ENCODE assay signal across 1 cellular context in the genomic region with DNA sequence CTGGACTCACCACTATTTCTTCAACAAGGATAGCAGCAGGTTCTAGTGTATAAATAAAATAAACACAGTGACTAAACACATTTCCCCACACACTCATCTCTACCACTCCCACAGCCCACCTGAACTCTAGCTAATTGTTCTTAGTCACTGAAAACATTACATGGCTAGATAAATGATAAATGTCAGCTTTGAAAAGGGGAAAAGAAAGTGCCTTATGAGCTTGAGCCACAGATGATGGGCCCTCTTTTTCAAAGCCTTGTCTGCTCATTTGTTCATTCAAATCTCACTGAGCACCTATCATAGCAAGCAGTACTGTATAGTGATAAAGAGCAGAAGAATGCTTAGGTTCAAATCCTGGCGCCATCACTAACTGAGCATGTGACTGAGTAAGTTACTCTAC.
TF ChIP-seq lines count a peak whose summit lies in the region.

No MANE protein-coding gene starts in this region.

TF ChIP-seq in K562, 482 proteins besides CTCF, POLR2A, EP300 and RAD21 (continued from another document):
- TF ChIP-seq NFE2 (IDR thresholded peaks at IDR 0.05; ENCODE audit: low read depth) (peak; percentile 44; the same call in 1 of the 2 replicates), ZNF124 (CRISPR knock-in tag; IDR thresholded peaks at IDR 0.05) (no peak), SOX6 (IDR thresholded peaks at IDR 0.05) (peak; percentile 56; the same call in 1 of the 2 replicates), MCM7 (IDR thresholded peaks at IDR 0.05) (no peak), C11orf30 (IDR thresholded peaks at IDR 0.05; ENCODE audit: low read depth) (peak; percentile 43; the same call in 1 of the 2 replicates), XRCC3 (IDR thresholded peaks at IDR 0.05) (no peak), MBD2 (IDR thresholded peaks at IDR 0.05; ENCODE audit: borderline replicate concordance, low read depth) (no peak), ARHGAP35 (IDR thresholded peaks at IDR 0.05; ENCODE audit: partially characterized antibody) (no peak), GTF2F1 (IDR thresholded peaks at IDR 0.05; ENCODE audit: low read depth, low read length) (no peak), NR3C1 (CRISPR knock-in tag; IDR thresholded peaks at IDR 0.05) (no peak), FOSL1 (tag; conservative IDR thresholded peaks at IDR 0.05) (0 out of 2 replicates have a peak, but pooled peaks have one; percentile 12), DPF2 (IDR thresholded peaks at IDR 0.05) (peak; percentile 66), ZNF830 (CRISPR knock-in tag; IDR thresholded peaks at IDR 0.05) (no peak), BCOR (IDR thresholded peaks at IDR 0.05) (no peak), CBFA2T3 (IDR thresholded peaks at IDR 0.05) (0 out of 2 replicates have a peak, but pooled peaks have one; percentile 14), SRSF1 (IDR thresholded peaks at IDR 0.05; ENCODE audit: low read depth, low read length) (no peak), NRF1 (conservative IDR thresholded peaks at IDR 0.05 in 1 of 2, IDR thresholded peaks at IDR 0.05 in 1 of 2) (no peak), KLF10 (CRISPR knock-in tag; IDR thresholded peaks at IDR 0.05) (no peak), MYBL2 (IDR thresholded peaks at IDR 0.05; ENCODE audit: low read depth) (peak; percentile 81), MYBL2 (CRISPR knock-in tag; IDR thresholded peaks at IDR 0.05; ENCODE audit: borderline replicate concordance) (no peak), RAD51 (IDR thresholded peaks at IDR 0.05; ENCODE audit: borderline replicate concordance, low read depth) (no peak), FOXM1 (IDR thresholded peaks at IDR 0.05; ENCODE audit: low read depth) (peak; percentile 72; the same call in 1 of the 2 replicates), FOXM1 (CRISPR knock-in tag; IDR thresholded peaks at IDR 0.05; ENCODE audit: low read depth) (no peak), NFYB (IDR thresholded peaks at IDR 0.05; ENCODE audit: extremely low read depth, insufficient read length) (peak; percentile 10), ZNF165 (CRISPR knock-in tag; IDR thresholded peaks at IDR 0.05; ENCODE audit: borderline replicate concordance) (no peak)
- TF ChIP-seq, protein P1, sequence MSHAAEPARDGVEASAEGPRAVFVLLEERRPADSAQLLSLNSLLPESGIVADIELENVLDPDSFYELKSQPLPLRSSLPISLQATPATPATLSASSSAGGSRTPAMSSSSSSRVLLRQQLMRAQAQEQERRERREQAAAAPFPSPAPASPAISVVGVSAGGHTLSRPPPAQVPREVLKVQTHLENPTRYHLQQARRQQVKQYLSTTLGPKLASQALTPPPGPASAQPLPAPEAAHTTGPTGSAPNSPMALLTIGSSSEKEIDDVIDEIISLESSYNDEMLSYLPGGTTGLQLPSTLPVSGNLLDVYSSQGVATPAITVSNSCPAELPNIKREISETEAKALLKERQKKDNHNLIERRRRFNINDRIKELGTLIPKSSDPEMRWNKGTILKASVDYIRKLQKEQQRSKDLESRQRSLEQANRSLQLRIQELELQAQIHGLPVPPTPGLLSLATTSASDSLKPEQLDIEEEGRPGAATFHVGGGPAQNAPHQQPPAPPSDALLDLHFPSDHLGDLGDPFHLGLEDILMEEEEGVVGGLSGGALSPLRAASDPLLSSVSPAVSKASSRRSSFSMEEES (CRISPR knock-in tag; IDR thresholded peaks at IDR 0.05): no peak
- TF ChIP-seq, protein P2, sequence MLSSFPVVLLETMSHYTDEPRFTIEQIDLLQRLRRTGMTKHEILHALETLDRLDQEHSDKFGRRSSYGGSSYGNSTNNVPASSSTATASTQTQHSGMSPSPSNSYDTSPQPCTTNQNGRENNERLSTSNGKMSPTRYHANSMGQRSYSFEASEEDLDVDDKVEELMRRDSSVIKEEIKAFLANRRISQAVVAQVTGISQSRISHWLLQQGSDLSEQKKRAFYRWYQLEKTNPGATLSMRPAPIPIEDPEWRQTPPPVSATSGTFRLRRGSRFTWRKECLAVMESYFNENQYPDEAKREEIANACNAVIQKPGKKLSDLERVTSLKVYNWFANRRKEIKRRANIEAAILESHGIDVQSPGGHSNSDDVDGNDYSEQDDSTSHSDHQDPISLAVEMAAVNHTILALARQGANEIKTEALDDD (IDR thresholded peaks at IDR 0.05): peak; percentile 34; the same call in 1 of the 2 replicates
- TF ChIP-seq, protein P3, sequence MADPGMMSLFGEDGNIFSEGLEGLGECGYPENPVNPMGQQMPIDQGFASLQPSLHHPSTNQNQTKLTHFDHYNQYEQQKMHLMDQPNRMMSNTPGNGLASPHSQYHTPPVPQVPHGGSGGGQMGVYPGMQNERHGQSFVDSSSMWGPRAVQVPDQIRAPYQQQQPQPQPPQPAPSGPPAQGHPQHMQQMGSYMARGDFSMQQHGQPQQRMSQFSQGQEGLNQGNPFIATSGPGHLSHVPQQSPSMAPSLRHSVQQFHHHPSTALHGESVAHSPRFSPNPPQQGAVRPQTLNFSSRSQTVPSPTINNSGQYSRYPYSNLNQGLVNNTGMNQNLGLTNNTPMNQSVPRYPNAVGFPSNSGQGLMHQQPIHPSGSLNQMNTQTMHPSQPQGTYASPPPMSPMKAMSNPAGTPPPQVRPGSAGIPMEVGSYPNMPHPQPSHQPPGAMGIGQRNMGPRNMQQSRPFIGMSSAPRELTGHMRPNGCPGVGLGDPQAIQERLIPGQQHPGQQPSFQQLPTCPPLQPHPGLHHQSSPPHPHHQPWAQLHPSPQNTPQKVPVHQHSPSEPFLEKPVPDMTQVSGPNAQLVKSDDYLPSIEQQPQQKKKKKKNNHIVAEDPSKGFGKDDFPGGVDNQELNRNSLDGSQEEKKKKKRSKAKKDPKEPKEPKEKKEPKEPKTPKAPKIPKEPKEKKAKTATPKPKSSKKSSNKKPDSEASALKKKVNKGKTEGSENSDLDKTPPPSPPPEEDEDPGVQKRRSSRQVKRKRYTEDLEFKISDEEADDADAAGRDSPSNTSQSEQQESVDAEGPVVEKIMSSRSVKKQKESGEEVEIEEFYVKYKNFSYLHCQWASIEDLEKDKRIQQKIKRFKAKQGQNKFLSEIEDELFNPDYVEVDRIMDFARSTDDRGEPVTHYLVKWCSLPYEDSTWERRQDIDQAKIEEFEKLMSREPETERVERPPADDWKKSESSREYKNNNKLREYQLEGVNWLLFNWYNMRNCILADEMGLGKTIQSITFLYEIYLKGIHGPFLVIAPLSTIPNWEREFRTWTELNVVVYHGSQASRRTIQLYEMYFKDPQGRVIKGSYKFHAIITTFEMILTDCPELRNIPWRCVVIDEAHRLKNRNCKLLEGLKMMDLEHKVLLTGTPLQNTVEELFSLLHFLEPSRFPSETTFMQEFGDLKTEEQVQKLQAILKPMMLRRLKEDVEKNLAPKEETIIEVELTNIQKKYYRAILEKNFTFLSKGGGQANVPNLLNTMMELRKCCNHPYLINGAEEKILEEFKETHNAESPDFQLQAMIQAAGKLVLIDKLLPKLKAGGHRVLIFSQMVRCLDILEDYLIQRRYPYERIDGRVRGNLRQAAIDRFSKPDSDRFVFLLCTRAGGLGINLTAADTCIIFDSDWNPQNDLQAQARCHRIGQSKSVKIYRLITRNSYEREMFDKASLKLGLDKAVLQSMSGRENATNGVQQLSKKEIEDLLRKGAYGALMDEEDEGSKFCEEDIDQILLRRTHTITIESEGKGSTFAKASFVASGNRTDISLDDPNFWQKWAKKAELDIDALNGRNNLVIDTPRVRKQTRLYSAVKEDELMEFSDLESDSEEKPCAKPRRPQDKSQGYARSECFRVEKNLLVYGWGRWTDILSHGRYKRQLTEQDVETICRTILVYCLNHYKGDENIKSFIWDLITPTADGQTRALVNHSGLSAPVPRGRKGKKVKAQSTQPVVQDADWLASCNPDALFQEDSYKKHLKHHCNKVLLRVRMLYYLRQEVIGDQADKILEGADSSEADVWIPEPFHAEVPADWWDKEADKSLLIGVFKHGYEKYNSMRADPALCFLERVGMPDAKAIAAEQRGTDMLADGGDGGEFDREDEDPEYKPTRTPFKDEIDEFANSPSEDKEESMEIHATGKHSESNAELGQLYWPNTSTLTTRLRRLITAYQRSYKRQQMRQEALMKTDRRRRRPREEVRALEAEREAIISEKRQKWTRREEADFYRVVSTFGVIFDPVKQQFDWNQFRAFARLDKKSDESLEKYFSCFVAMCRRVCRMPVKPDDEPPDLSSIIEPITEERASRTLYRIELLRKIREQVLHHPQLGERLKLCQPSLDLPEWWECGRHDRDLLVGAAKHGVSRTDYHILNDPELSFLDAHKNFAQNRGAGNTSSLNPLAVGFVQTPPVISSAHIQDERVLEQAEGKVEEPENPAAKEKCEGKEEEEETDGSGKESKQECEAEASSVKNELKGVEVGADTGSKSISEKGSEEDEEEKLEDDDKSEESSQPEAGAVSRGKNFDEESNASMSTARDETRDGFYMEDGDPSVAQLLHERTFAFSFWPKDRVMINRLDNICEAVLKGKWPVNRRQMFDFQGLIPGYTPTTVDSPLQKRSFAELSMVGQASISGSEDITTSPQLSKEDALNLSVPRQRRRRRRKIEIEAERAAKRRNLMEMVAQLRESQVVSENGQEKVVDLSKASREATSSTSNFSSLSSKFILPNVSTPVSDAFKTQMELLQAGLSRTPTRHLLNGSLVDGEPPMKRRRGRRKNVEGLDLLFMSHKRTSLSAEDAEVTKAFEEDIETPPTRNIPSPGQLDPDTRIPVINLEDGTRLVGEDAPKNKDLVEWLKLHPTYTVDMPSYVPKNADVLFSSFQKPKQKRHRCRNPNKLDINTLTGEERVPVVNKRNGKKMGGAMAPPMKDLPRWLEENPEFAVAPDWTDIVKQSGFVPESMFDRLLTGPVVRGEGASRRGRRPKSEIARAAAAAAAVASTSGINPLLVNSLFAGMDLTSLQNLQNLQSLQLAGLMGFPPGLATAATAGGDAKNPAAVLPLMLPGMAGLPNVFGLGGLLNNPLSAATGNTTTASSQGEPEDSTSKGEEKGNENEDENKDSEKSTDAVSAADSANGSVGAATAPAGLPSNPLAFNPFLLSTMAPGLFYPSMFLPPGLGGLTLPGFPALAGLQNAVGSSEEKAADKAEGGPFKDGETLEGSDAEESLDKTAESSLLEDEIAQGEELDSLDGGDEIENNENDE (IDR thresholded peaks at IDR 0.05; ENCODE audit: low read depth, low read length): no peak
